8 cellular contexts compared by ENCODE assay signal in genomic region chr17:35568561-35568960, GRCh38. TPM values are rescaled to one million over a fixed set of nuclear protein-coding genes. Genes with fewer than 3 reads are reported as not detected.
A peak's percentile ranks its signal among the peaks of the same experiment; 100 is the strongest.
DNase-seq lines count a peak whose midpoint lies in the region; ATAC-seq and TF ChIP-seq lines count a peak whose summit lies in the region.

No MANE protein-coding gene starts in this region.

- no peaks in the 10 kb centered on the region; the same call in 1 of the 2 replicates for H3K4me1 ChIP-seq in HUES48 (ENCODE audit: control insufficient read depth, insufficient read depth, low read length)

- DNase-seq in CD1c-positive myeloid dendritic cell (ENCODE audit: extremely low spot score) (peak; percentile 66), omental fat pad (ENCODE audit: low spot score) (no peak), NCI-H1092 treated with DMSO at 0.1 percent for 48 hours (lab: John Stamatoyannopoulos, UW) (no peak), NCI-H1694 (lab: John Stamatoyannopoulos, UW) (no peak)
- DNase-seq in activated CD4-positive, alpha-beta T cell treated with anti-CD3 and anti-CD28 coated beads, Interleukin-2, amount 50 U/mL, for 48 hours: peak; percentile 56 to 71

- peak overlapping the region; percentile 93 for H3K9ac ChIP-seq in HUES48 (ENCODE audit: low read depth, low read length)

- ATAC-seq in esophagus mucosa (peak; percentile 51), omental fat pad (ENCODE audit: low FRiP score) (peak; percentile 66), GM21515 (IDR thresholded peaks at IDR 0.05; ENCODE audit: unreplicated experiment) (no peak)

- peak overlapping the region; percentile 84 for H3K27ac ChIP-seq in HUES48 (ENCODE audit: low read depth, low read length)

- H3K27me3 ChIP-seq in HUES48 (ENCODE audit: control insufficient read depth, insufficient read depth, low read length): no peaks in the 10 kb centered on the region

- no peak for TF ChIP-seq CTCF in omental fat pad (IDR thresholded peaks at IDR 0.05)

- peaks cover 7% of the 10 kb centered on the region; the same call in 1 of the 2 replicates for H3K36me3 ChIP-seq in HUES48 (ENCODE audit: control insufficient read depth, insufficient read depth, low read length)

- H3K4me3 ChIP-seq in HUES48 (ENCODE audit: low read depth, low read length): peak overlapping the region; percentile 98

- no peaks in the 10 kb centered on the region for H3K9me3 ChIP-seq in HUES48 (ENCODE audit: control insufficient read depth, insufficient read depth, low read length)

RNA-seq across cellular contexts. Expression of gene SLFN14, which starts 7.9 kb away (rescaled TPM):
- total RNA-seq in esophagus mucosa (not detected), omental fat pad (not detected)

RNA-seq across cellular contexts. Expression of gene PEX12, which starts 9.8 kb away (rescaled TPM):
- total RNA-seq in esophagus mucosa (3.9 TPM), omental fat pad (1 to 10 TPM; 3.5 to 7.4 (median 5.2) TPM)

RNA-seq across cellular contexts. Expression of gene AP2B1, which starts 18.6 kb away (rescaled TPM):
- total RNA-seq in esophagus mucosa: 37.9 TPM
- total RNA-seq in omental fat pad: 10 to 100 TPM; 62.6 to 94.3 (median 79.4) TPM

RNA-seq across cellular contexts. Expression of gene SLFN12L, which starts 31.1 kb away (rescaled TPM):
- total RNA-seq in esophagus mucosa (0.40 TPM), omental fat pad (10 to 100 TPM in 1 of 4 donors, 1 to 10 TPM in 3; 2.3 to 31.2 (median 4.7) TPM)

Comparison
In these comparisons a context has a peak if more than half of its experiments do, and no peak if none do; other contexts are left out.
1. DNase-seq: peak in CD1c-positive myeloid dendritic cell (single experiment) and activated CD4-positive, alpha-beta T cell treated with anti-CD3 and anti-CD28 coated beads, Interleukin-2, amount 50 U/mL, for 48 hours (2 of 2); none in omental fat pad (single experiment), NCI-H1092 treated with DMSO at 0.1 percent for 48 hours (single experiment) and NCI-H1694 (single experiment).